In the genomic region with DNA sequence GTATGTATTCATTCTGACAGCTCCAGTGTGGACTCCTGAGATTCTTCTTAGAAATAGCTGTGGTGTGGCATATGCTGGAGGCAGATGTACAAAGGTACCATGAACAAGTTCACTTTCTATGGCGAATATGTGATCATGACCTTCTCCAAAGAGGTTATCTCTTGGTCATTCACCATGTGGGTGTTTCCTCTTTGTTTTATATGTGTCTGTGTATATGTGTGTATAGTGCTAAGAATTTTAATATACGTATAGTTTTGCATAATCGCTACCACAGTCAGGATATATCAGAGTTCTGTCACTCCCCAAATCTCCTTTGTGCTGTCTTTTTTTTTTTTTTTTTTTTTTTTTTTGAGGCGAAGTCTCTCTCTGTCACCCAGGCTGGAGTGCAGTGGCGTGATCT, we compare ENCODE assay signal across 29 cellular contexts.
"Had no signal": no experiment of that assay in that cellular context is flagged by ENCODE, and none has a peak within 500 bp of the region (broad histone marks: within the 10 kb centered on the region; RNA-seq: fewer than 3 reads in every experiment).

No MANE protein-coding gene starts in this region.

- H2AFZ ChIP-seq: parathyroid adenoma had no signal

- H3K27ac ChIP-seq: neutrophil, ovary, parathyroid adenoma, psoas muscle, right lobe of liver, sigmoid colon, stomach, thyroid gland, tibial nerve, upper lobe of left lung, vagina had no signal

- H3K36me3 ChIP-seq: ovary, right lobe of liver, sigmoid colon, thoracic aorta, thyroid gland, vagina had no signal

- H3K9me3 ChIP-seq: neutrophil, ovary, psoas muscle, right lobe of liver, sigmoid colon, stomach, thoracic aorta, thyroid gland, upper lobe of left lung, vagina had no signal

- H3K4me1 Mint-ChIP-seq: nephron progenitor cell, neural crest cell had no signal

- ATAC-seq: naive thymus-derived CD8-positive, alpha-beta T cell; natural killer cell treated with Interleukin-12 subunit alpha and Interleukin-12 subunit beta and Interleukin-15 and Interleukin-18, amount 100 ng/mL, for 72 hours; psoas muscle; right cardiac atrium; right lobe of liver; stimulated activated effector memory CD8-positive, alpha-beta T cell treated with anti-CD3 and anti-CD28 coated beads, Interleukin-12 subunit alpha, Interleukin-12 subunit beta, amount 100 ng/mL, for 72 hours; stimulated activated naive B cell treated with anti-CD40 and anti-IgM and Interleukin-4, amounts not matched to agents 10 μg/mL and 1 μg/mL and 100 μg/mL, for 72 hours had no signal

- DNase-seq: naive thymus-derived CD8-positive, alpha-beta T cell; nephron progenitor cell; nucleus accumbens; ovary; posterior cingulate gyrus; psoas muscle; right cardiac atrium; right lobe of liver; sigmoid colon; small intestine; stimulated activated CD4-positive, alpha-beta T cell treated with anti-CD3 and anti-CD28 coated beads, Interleukin-15, amount 100 ng/mL, for 24 hours; stimulated activated CD4-positive, alpha-beta T cell treated with anti-CD3 and anti-CD28 coated beads, Interleukin-2, amount 100 ng/mL, for 24 hours; stimulated activated CD4-positive, alpha-beta T cell treated with anti-CD3 and anti-CD28 coated beads, Interleukin-2, amount 100 ng/mL, for 48 hours; stimulated activated CD4-positive, alpha-beta T cell treated with anti-CD3 and anti-CD28 coated beads, Interleukin-4, amount 100 ng/mL, for 24 hours; stimulated activated naive B cell treated with anti-CD40 and anti-IgM and Interleukin-4, amounts not matched to agents 10 μg/mL and 1 μg/mL and 100 μg/mL, for 72 hours; stimulated activated naive CD4-positive, alpha-beta T cell treated with Interleukin-2 at 50 U/mL for 16 hours; stomach; thyroid gland; trophoblast cell; upper lobe of left lung had no signal

- H3K4me3 Mint-ChIP-seq: naive thymus-derived CD8-positive, alpha-beta T cell; natural killer cell treated with Interleukin-12 subunit alpha and Interleukin-12 subunit beta and Interleukin-15 and Interleukin-18, amount 100 ng/mL, for 72 hours; nephron progenitor cell; neural crest cell; stimulated activated effector memory CD8-positive, alpha-beta T cell treated with anti-CD3 and anti-CD28 coated beads, Interleukin-12 subunit alpha, Interleukin-12 subunit beta, amount 100 ng/mL, for 72 hours; stimulated activated naive B cell treated with anti-CD40 and anti-IgM and Interleukin-4, amounts not matched to agents 10 μg/mL and 1 μg/mL and 100 μg/mL, for 72 hours had no signal

- H3K4me1 ChIP-seq: parathyroid adenoma, psoas muscle, right lobe of liver, sigmoid colon, stomach, thyroid gland, tibial nerve, upper lobe of left lung, vagina had no signal

- H3K9me3 Mint-ChIP-seq: natural killer cell treated with Interleukin-12 subunit alpha and Interleukin-12 subunit beta and Interleukin-15 and Interleukin-18, amount 100 ng/mL, for 72 hours had no signal

- H3K4me3 ChIP-seq: ovary, psoas muscle, right lobe of liver, sigmoid colon, stomach, thoracic aorta, thyroid gland, tibial nerve, upper lobe of left lung, vagina had no signal

- H3K27ac Mint-ChIP-seq: naive thymus-derived CD8-positive, alpha-beta T cell; natural killer cell treated with Interleukin-12 subunit alpha and Interleukin-12 subunit beta and Interleukin-15 and Interleukin-18, amount 100 ng/mL, for 72 hours; nephron progenitor cell; progenitor cell of endocrine pancreas; stimulated activated effector memory CD8-positive, alpha-beta T cell treated with anti-CD3 and anti-CD28 coated beads, Interleukin-12 subunit alpha, Interleukin-12 subunit beta, amount 100 ng/mL, for 72 hours; stimulated activated naive B cell treated with anti-CD40 and anti-IgM and Interleukin-4, amounts not matched to agents 10 μg/mL and 1 μg/mL and 100 μg/mL, for 72 hours had no signal

- H3K27me3 ChIP-seq: neutrophil, ovary, right lobe of liver, sigmoid colon, stomach, thyroid gland, tibial nerve, upper lobe of left lung, vagina had no signal

- H3K27me3 Mint-ChIP-seq: naive thymus-derived CD8-positive, alpha-beta T cell; natural killer cell treated with Interleukin-12 subunit alpha and Interleukin-12 subunit beta and Interleukin-15 and Interleukin-18, amount 100 ng/mL, for 72 hours; progenitor cell of endocrine pancreas; stimulated activated naive B cell treated with anti-CD40 and anti-IgM and Interleukin-4, amounts not matched to agents 10 μg/mL and 1 μg/mL and 100 μg/mL, for 72 hours had no signal
